In the genomic region with DNA sequence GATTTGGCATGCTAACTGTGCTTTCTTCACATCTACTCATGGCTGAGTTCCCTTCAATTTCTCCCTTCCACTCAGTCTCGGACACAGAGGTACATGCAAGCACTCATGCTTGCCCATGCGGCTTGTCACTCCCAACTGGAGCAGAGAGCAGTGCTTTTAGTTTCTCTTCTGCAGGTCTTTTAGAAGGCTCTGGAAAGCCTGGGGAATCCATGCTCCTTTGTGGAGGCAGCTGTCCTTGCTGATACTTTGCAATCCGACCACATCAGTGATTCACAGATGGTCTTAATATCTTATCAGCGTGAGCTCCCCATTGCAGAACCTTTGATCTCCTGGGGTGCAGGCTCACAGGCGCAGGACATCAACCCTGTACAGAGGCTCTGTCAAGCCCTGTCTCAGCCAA, we compare ENCODE assay signal across 21 cellular contexts.
"Had no signal": no experiment of that assay in that cellular context is flagged by ENCODE, and none has a peak within 500 bp of the region (broad histone marks: within the 10 kb centered on the region; RNA-seq: fewer than 3 reads in every experiment).

No MANE protein-coding gene starts in this region.

- H3K27ac ChIP-seq: cardiac muscle cell, lower lobe of right lung, parathyroid adenoma, spleen had no signal

- DNase-seq: activated CD4-positive, alpha-beta T cell treated with anti-CD3 and anti-CD28 coated beads, Interleukin-2, amount 10 ng/mL, durations not matched to agents 7 days and 5 days; activated CD8-positive, alpha-beta memory T cell treated with anti-CD3 and anti-CD28 coated beads for 24 hours; activated CD8-positive, alpha-beta memory T cell treated with anti-CD3 and anti-CD28 coated beads, Interleukin-2, amount 50 U/mL, for 48 hours; activated effector memory CD4-positive, alpha-beta T cell treated with anti-CD3 and anti-CD28 coated beads, Interleukin-2, amount 50 U/mL, for 16 hours; activated naive CD4-positive, alpha-beta T cell treated with anti-CD3 and anti-CD28 coated beads, Interleukin-2, amount 50 U/mL, for 16 hours; activated T-cell treated with anti-CD3 and anti-CD28 coated beads, Interleukin-2, amount 50 U/mL, for 72 hours; dermis blood vessel endothelial cell; effector memory CD4-positive, alpha-beta T cell; glutamatergic neuron; hippocampal formation; islet precursor cell; lower lobe of right lung; spleen; stimulated activated CD4-positive, alpha-beta T cell treated with anti-CD3 and anti-CD28 coated beads, Interleukin-4, amount 100 ng/mL, for 4 hours; stimulated activated naive B cell treated with anti-CD40 and anti-IgM and Interleukin-4, amounts not matched to agents 10 μg/mL and 1 μg/mL and 100 μg/mL, for 72 hours; T-helper 1 cell; T1000 had no signal

- H3K9me3 ChIP-seq: lower lobe of right lung had no signal

- H3K4me3 ChIP-seq: cardiac muscle cell, lower lobe of right lung, spleen had no signal

- H3K9ac ChIP-seq: parathyroid adenoma had no signal

- ATAC-seq: activated CD4-positive, CD25-positive, alpha-beta regulatory T cell treated with anti-CD3 and anti-CD28 coated beads, Interleukin-2, amount 50 U/mL, for 24 hours; activated T-cell treated with anti-CD3 and anti-CD28 coated beads, Interleukin-2, amount 50 U/mL, for 72 hours; lower lobe of right lung; sciatic nerve; stimulated activated naive B cell treated with anti-CD40 and anti-IgM and Interleukin-4, amounts not matched to agents 10 μg/mL and 1 μg/mL and 100 μg/mL, for 72 hours had no signal

- H3K4me1 ChIP-seq: parathyroid adenoma, spleen had no signal

- H2AFZ ChIP-seq: parathyroid adenoma had no signal

- H3K36me3 ChIP-seq: cardiac muscle cell, lower lobe of right lung, spleen had no signal

- H3K79me2 ChIP-seq: parathyroid adenoma had no signal

- H3K27me3 ChIP-seq: cardiac muscle cell, spleen had no signal
